Comparison of ENCODE assay signal across 8 cellular contexts in the genomic region with DNA sequence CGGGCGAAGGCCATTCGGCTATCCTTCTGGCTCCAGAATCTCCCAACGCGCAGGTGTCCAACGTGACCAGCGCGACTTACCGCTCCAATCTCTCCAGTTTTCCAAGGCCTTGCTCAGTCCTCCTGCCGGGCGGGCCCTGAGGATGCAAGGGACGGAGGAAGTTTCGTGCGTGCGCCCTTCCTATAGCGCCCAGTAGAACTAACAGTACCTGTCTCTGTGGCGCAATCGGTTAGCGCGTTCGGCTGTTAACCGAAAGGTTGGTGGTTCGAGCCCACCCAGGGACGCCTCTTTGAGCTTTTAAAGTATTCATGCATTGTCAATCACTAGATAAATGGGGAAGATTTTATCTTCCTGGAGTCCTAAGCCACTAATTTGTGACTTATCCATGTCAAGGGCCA. TPM values are rescaled to one million over a fixed set of nuclear protein-coding genes. Genes with fewer than 3 reads are reported as not detected.
DNase-seq lines count a peak whose midpoint lies in the region; ATAC-seq and TF ChIP-seq lines count a peak whose summit lies in the region.
"Not testable (repeated sequence)": the region's sequence is repeated elsewhere in the genome, so short reads cannot be mapped to it uniquely, and the experiment has no call there.

No MANE protein-coding gene starts in this region.

- peaks cover 0 to 10% (median 4%) of the 10 kb centered on the region in 4 donors for H3K4me1 ChIP-seq in stomach

- H3K36me3 Mint-ChIP-seq in Calu3 (ENCODE audit: insufficient read depth, unreplicated experiment), result peaks cover 16% of the 10 kb centered on the region

- not testable (repeated sequence) for H3K36me3 ChIP-seq in WERI-Rb-1, stomach

- not testable (repeated sequence) for TF ChIP-seq EP300 in stomach (IDR thresholded peaks at IDR 0.05)

- H3K27ac Mint-ChIP-seq in Calu3 (ENCODE audit: unreplicated experiment), result peak overlapping the region; percentile 94

- H3K9me3 Mint-ChIP-seq in Calu3 (ENCODE audit: low read depth, unreplicated experiment), result not testable (repeated sequence)

- H3K27ac ChIP-seq in WERI-Rb-1 (0 out of 2 replicates have a peak overlapping the region, but pooled peaks have one; percentile 2), epithelial cell of prostate (peak overlapping the region; percentile 52), stomach (peak overlapping the region in 3 of 5 donors; percentile 31 to 70 (median 32))

- H3K4me3 ChIP-seq in WERI-Rb-1 (ENCODE audit: low read depth, low read length) (peak overlapping the region; percentile 43), stomach (peak overlapping the region; percentile 38 to 45 (median 39))

- CTCF ChIA-PET in Calu3 (lab: Charles Lee), result not testable (repeated sequence)

- not testable (repeated sequence) for ATAC-seq in left lobe of liver

- DNase-seq in Calu3 (peak; percentile 78), M059J (ENCODE audit: low read depth) (peak; percentile 82), WERI-Rb-1 (peak; percentile 89), left lobe of liver (ENCODE audit: low spot score) (peak; percentile 47), retina (peak; percentile 84), stomach (peak; percentile 51)
- DNase-seq in activated naive CD4-positive, alpha-beta T cell treated with anti-CD3 and anti-CD28 coated beads, Interleukin-2, amount 50 U/mL, for 16 hours, result peak; percentile 80
- not testable (repeated sequence) for DNase-seq in epithelial cell of prostate (ENCODE audit: low read depth, low spot score)

- intact Hi-C loops in Calu3 (cut with micrococcal nuclease; ENCODE audit: unreplicated experiment); stomach (cut with DNase I; ENCODE audit: low total_unique reads): not testable (repeated sequence)

- not testable (repeated sequence) for H3K4me1 Mint-ChIP-seq in Calu3 (ENCODE audit: low read depth, unreplicated experiment)

- not testable (repeated sequence) for TF ChIP-seq CTCF in Calu3 (IDR thresholded peaks at IDR 0.05; ENCODE audit: unreplicated experiment); WERI-Rb-1 (IDR thresholded peaks at IDR 0.05; ENCODE audit: low read depth, low read length)
- TF ChIP-seq CTCF in stomach (IDR thresholded peaks at IDR 0.05), result peak in 1 of 7 experiments; percentile 14

- BruUV-seq in Calu3 (replicated peaks; lab: Mats Ljungman, UMichigan), result not testable (repeated sequence)

- not testable (repeated sequence) for TF ChIP-seq POLR2A in stomach (IDR thresholded peaks at IDR 0.05)

- WGBS in stomach, 5 donors, result 1 to 3% (median 1%) methylated on average over 8 to 22 of the region's 24 CpGs

- H3K4me3 Mint-ChIP-seq in Calu3 (ENCODE audit: low read depth, unreplicated experiment), result peak overlapping the region; percentile 73

- H3K27me3 Mint-ChIP-seq in Calu3 (ENCODE audit: unreplicated experiment), result not testable (repeated sequence)

- not testable (repeated sequence) for H3K9me3 ChIP-seq in WERI-Rb-1 (ENCODE audit: severe bottlenecking); stomach

- H3K27me3 ChIP-seq in WERI-Rb-1 (ENCODE audit: insufficient read depth, low read depth, severe bottlenecking); stomach: not testable (repeated sequence)

RNA-seq across cellular contexts. Expression of gene PPIAL4D, which starts 45.6 kb away (rescaled TPM):
- not detected in 2 replicates for total RNA-seq in Calu3 (2022)
- not detected in 2 replicates for total RNA-seq in M059J (2014; rRNA removed; shearing (Covaris generic))
- total RNA-seq in left lobe of liver, result not detected
- not detected for total RNA-seq in stomach
- polyA plus RNA-seq in stomach, result not detected

Comparison
In these comparisons a context has a peak if more than half of its experiments do, and no peak if none do; other contexts are left out.
1. H3K27ac ChIP-seq: peak in every context shown above with its lines; median percentile 52 in epithelial cell of prostate; 32 in stomach; 2 in WERI-Rb-1.